Comparison of ENCODE assay signal across 1 cellular context in genomic region chr12:119661882-119662281, GRCh38.
TF ChIP-seq lines count a peak whose summit lies in the region.

No MANE protein-coding gene starts in this region.

TF ChIP-seq in K562, 482 proteins besides CTCF, POLR2A, EP300 and RAD21 (continued from another document and continues in another):
- TF ChIP-seq MGA (IDR thresholded peaks at IDR 0.05) (no peak; the same call in 1 of the 2 replicates), ZNF134 (CRISPR knock-in tag; conservative IDR thresholded peaks at IDR 0.05) (no peak), ZNF253 (CRISPR knock-in tag; conservative IDR thresholded peaks at IDR 0.05) (no peak), DPF2 (IDR thresholded peaks at IDR 0.05) (peak; percentile 78), RBBP5 (IDR thresholded peaks at IDR 0.05; ENCODE audit: borderline replicate concordance, insufficient read depth, low read length, poor library complexity, severe bottlenecking) (no peak), ZNF76 (CRISPR knock-in tag; IDR thresholded peaks at IDR 0.05; ENCODE audit: borderline replicate concordance) (no peak), FOXA1 (IDR thresholded peaks at IDR 0.05; ENCODE audit: borderline replicate concordance) (peak; percentile 87), HNRNPUL1 (IDR thresholded peaks at IDR 0.05; ENCODE audit: low read length) (no peak), TAL1 (IDR thresholded peaks at IDR 0.05) (peak; percentile 95), SMARCA5 (IDR thresholded peaks at IDR 0.05) (no peak), RFX1 (IDR thresholded peaks at IDR 0.05) (no peak), ZNF830 (CRISPR knock-in tag; IDR thresholded peaks at IDR 0.05) (no peak), ZBTB17 (CRISPR knock-in tag; IDR thresholded peaks at IDR 0.05) (no peak), PURB (CRISPR knock-in tag; IDR thresholded peaks at IDR 0.05; ENCODE audit: low read depth) (no peak), ZFP1 (CRISPR knock-in tag; IDR thresholded peaks at IDR 0.05) (no peak), ZNF124 (CRISPR knock-in tag; IDR thresholded peaks at IDR 0.05) (no peak), BCLAF1 (IDR thresholded peaks at IDR 0.05; ENCODE audit: borderline replicate concordance in 1 of 2, control insufficient read depth in 1 of 2, low read depth in 2 of 2, low read length in 1 of 2) (no peak), E2F6 (IDR thresholded peaks at IDR 0.05; ENCODE audit: borderline replicate concordance in 1 of 2, extremely low read depth in 1 of 2, insufficient read depth in 1 of 2, insufficient read length in 1 of 2, low read depth in 1 of 2, low read length in 1 of 2, poor library complexity in 1 of 2, severe bottlenecking in 1 of 2) (no peak), SIX5 (IDR thresholded peaks at IDR 0.05; ENCODE audit: borderline replicate concordance in 1 of 2, insufficient read depth in 1 of 2, low read depth in 1 of 2, low read length in 2 of 2) (no peak), NEUROD1 (IDR thresholded peaks at IDR 0.05; ENCODE audit: borderline replicate concordance, low read depth, low read length, partially characterized antibody) (no peak), NFATC3 (IDR thresholded peaks at IDR 0.05) (no peak), TCFL5 (CRISPR knock-in tag; conservative IDR thresholded peaks at IDR 0.05) (no peak), PHB2 (IDR thresholded peaks at IDR 0.05; ENCODE audit: low read depth) (peak; percentile 36; the same call in 1 of the 2 replicates), TGIF2 (CRISPR knock-in tag; IDR thresholded peaks at IDR 0.05) (no peak), ZNF717 (CRISPR knock-in tag; IDR thresholded peaks at IDR 0.05) (no peak), ERF (CRISPR knock-in tag; IDR thresholded peaks at IDR 0.05) (no peak), E2F3 (CRISPR knock-in tag; IDR thresholded peaks at IDR 0.05) (no peak), CCNT2 (IDR thresholded peaks at IDR 0.05; ENCODE audit: borderline replicate concordance, extremely low read depth, insufficient read length, low read depth, low read length) (no peak), CXXC5 (CRISPR knock-in tag; IDR thresholded peaks at IDR 0.05) (0 out of 2 replicates have a peak, but pooled peaks have one; percentile 15), ZNF165 (CRISPR knock-in tag; IDR thresholded peaks at IDR 0.05; ENCODE audit: borderline replicate concordance) (no peak), DIDO1 (tag; IDR thresholded peaks at IDR 0.05; ENCODE audit: low read depth) (no peak), ZEB2 (IDR thresholded peaks at IDR 0.05) (peak; percentile 85), FOXK2 (conservative IDR thresholded peaks at IDR 0.05 in 1 of 2, IDR thresholded peaks at IDR 0.05 in 1 of 2; ENCODE audit: low read depth in 2 of 2) (peak; percentile 38 to 60; a peak in 2 of 4 replicates), EWSR1 (IDR thresholded peaks at IDR 0.05; ENCODE audit: borderline replicate concordance, low read depth, partially characterized antibody) (no peak), GTF2B (IDR thresholded peaks at IDR 0.05; ENCODE audit: extremely low read depth, insufficient read length) (no peak), U2AF2 (optimal IDR thresholded peaks at IDR 0.05; ENCODE audit: low read depth, low read length) (no peak), ZKSCAN1 (IDR thresholded peaks at IDR 0.05; ENCODE audit: low read depth, low read length) (no peak), KLF16 (IDR thresholded peaks at IDR 0.05) (peak; percentile 62; the same call in 1 of the 2 replicates), GATA2 (CRISPR knock-in tag; IDR thresholded peaks at IDR 0.05) (0 out of 2 replicates have a peak, but pooled peaks have one; percentile 28), PKNOX1 (IDR thresholded peaks at IDR 0.05) (no peak), FIP1L1 (IDR thresholded peaks at IDR 0.05; ENCODE audit: low read depth, low read length, poor library complexity, severe bottlenecking) (no peak), FOXA3 (CRISPR knock-in tag; conservative IDR thresholded peaks at IDR 0.05 in 1 of 2, IDR thresholded peaks at IDR 0.05 in 1 of 2) (peak; percentile 88 to 96; a peak in 3 of 4 replicates), GTF2F1 (IDR thresholded peaks at IDR 0.05; ENCODE audit: low read depth, low read length) (no peak), ZNF146 (CRISPR knock-in tag; IDR thresholded peaks at IDR 0.05; ENCODE audit: unreplicated experiment) (no peak)
